Comparison of ENCODE assay signal across 2 cellular contexts in the genomic region with DNA sequence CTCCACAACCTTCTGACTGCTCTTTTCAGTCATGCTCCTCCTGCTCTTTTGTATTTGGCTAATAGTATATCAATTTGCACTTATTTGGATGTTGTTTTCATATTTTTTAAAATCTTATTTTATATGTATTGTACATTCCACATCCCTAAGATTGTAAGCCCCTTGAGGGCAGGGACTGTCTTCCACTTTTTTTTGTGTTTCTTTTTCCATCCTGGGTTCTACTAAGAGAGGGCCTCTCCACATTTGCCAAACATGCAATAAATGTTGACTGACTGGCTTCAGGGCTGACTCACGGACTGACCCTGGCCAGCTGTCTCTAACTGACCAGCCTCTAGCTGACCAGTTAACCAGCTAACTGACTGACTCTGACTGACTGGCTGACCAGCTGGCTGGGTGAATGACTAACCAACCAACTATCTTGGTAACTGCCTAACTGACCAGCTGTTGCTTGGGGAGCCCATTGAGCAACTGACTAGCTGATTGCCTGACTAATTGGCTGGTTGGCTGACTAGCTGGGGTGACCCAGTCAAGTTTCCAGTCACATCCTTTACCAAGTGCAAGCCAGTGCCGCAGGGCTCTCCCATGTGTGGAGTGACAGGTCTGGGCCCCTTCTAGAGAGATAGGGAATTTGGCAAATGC.
TF ChIP-seq lines count a peak whose summit lies in the region.

No MANE protein-coding gene starts in this region.

TF ChIP-seq in K562, 482 proteins besides CTCF, POLR2A, EP300 and RAD21:
- 0 out of 4 replicates have a peak, but pooled peaks of 1 of the 2 experiments have one; percentile 14 for TF ChIP-seq KDM1A (IDR thresholded peaks at IDR 0.05)
- no peak for TF ChIP-seq ZNF121 (CRISPR knock-in tag; conservative IDR thresholded peaks at IDR 0.05)
- no peak for TF ChIP-seq ETS2 (tag; IDR thresholded peaks at IDR 0.05; ENCODE audit: borderline replicate concordance, poor library complexity, severe bottlenecking)
- no peak for TF ChIP-seq BHLHE40 (IDR thresholded peaks at IDR 0.05; ENCODE audit: low read length)
- peak in 1 of 2 experiments; percentile 78; a peak in 2 of 3 replicates for TF ChIP-seq CBX3 (IDR thresholded peaks at IDR 0.05; ENCODE audit: borderline replicate concordance in 1 of 2, low read length in 2 of 2)
- peak; percentile 88 for TF ChIP-seq TRIM28 (IDR thresholded peaks at IDR 0.05)
- TF ChIP-seq, protein P1, sequence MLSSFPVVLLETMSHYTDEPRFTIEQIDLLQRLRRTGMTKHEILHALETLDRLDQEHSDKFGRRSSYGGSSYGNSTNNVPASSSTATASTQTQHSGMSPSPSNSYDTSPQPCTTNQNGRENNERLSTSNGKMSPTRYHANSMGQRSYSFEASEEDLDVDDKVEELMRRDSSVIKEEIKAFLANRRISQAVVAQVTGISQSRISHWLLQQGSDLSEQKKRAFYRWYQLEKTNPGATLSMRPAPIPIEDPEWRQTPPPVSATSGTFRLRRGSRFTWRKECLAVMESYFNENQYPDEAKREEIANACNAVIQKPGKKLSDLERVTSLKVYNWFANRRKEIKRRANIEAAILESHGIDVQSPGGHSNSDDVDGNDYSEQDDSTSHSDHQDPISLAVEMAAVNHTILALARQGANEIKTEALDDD (IDR thresholded peaks at IDR 0.05), result peak; percentile 95
- TF ChIP-seq, protein P2, sequence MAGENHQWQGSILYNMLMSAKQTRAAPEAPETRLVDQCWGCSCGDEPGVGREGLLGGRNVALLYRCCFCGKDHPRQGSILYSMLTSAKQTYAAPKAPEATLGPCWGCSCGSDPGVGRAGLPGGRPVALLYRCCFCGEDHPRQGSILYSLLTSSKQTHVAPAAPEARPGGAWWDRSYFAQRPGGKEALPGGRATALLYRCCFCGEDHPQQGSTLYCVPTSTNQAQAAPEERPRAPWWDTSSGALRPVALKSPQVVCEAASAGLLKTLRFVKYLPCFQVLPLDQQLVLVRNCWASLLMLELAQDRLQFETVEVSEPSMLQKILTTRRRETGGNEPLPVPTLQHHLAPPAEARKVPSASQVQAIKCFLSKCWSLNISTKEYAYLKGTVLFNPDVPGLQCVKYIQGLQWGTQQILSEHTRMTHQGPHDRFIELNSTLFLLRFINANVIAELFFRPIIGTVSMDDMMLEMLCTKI (IDR thresholded peaks at IDR 0.05; ENCODE audit: partially characterized antibody), result no peak
- TF ChIP-seq TRIM24 (IDR thresholded peaks at IDR 0.05), result peak in 1 of 2 experiments; percentile 54; a peak in 2 of 4 replicates
- no peak for TF ChIP-seq NFIX (CRISPR knock-in tag; IDR thresholded peaks at IDR 0.05; ENCODE audit: low read depth)
- TF ChIP-seq ZNF316 (IDR thresholded peaks at IDR 0.05), result peak; percentile 93
TF ChIP-seq in K562: peak in this region for 6.

TF ChIP-seq in HEK293T, 16 proteins besides CTCF, POLR2A, EP300 and RAD21:
- TF ChIP-seq SP1 (IDR thresholded peaks at IDR 0.05), result no peak
- no peak for TF ChIP-seq ELF4 (IDR thresholded peaks at IDR 0.05)
- TF ChIP-seq FOXA1 (IDR thresholded peaks at IDR 0.05), result no peak
- TF ChIP-seq FOXK2 (IDR thresholded peaks at IDR 0.05), result no peak
- TF ChIP-seq NFRKB (IDR thresholded peaks at IDR 0.05), result no peak
- TF ChIP-seq FOXM1 (IDR thresholded peaks at IDR 0.05; ENCODE audit: borderline replicate concordance), result no peak
- no peak for TF ChIP-seq ZNF384 (IDR thresholded peaks at IDR 0.05)
- no peak for TF ChIP-seq CTBP1 (IDR thresholded peaks at IDR 0.05; ENCODE audit: borderline replicate concordance)
- no peak for TF ChIP-seq L3MBTL2 (conservative IDR thresholded peaks at IDR 0.05)
- TF ChIP-seq SUZ12 (IDR thresholded peaks at IDR 0.05), result no peak
- no peak for TF ChIP-seq LEF1 (IDR thresholded peaks at IDR 0.05; ENCODE audit: borderline replicate concordance)
- TF ChIP-seq ARNT (IDR thresholded peaks at IDR 0.05), result no peak
- TF ChIP-seq HDGF (IDR thresholded peaks at IDR 0.05; ENCODE audit: borderline replicate concordance), result no peak
- TF ChIP-seq, protein P3, sequence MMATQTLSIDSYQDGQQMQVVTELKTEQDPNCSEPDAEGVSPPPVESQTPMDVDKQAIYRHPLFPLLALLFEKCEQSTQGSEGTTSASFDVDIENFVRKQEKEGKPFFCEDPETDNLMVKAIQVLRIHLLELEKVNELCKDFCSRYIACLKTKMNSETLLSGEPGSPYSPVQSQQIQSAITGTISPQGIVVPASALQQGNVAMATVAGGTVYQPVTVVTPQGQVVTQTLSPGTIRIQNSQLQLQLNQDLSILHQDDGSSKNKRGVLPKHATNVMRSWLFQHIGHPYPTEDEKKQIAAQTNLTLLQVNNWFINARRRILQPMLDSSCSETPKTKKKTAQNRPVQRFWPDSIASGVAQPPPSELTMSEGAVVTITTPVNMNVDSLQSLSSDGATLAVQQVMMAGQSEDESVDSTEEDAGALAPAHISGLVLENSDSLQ (IDR thresholded peaks at IDR 0.05), result no peak
- no peak for TF ChIP-seq TARDBP (IDR thresholded peaks at IDR 0.05)
- no peak for TF ChIP-seq BHLHE40 (IDR thresholded peaks at IDR 0.05; ENCODE audit: borderline replicate concordance)
